18 cellular contexts compared by ENCODE assay signal in the genomic region with DNA sequence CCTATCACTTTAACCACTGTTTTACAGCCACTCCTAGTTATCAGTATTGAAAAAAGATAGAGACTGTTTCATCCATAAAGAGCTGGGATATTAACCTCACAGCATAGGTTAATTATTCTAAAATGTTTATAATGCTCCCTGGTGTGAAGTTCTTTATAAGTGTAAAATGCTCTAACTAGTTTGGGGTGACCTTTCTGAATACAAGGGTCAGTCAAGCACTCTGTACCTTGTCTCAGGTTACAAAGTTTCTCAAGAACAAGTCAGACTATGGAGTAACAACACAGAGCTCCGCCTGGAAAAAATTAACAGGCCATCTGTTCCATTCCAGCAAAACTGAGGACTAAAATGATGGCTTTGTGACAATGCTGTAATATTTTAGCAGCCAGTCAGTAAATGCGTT.
DNase-seq lines count a peak whose midpoint lies in the region; FAIRE-seq and TF ChIP-seq lines count a peak whose summit lies in the region.
"Had no signal": no experiment of that assay in that cellular context is flagged by ENCODE, and none has a peak within 500 bp of the region (broad histone marks: within the 10 kb centered on the region; RNA-seq: fewer than 3 reads in every experiment).

No MANE protein-coding gene starts in this region.

- H3K9me3 ChIP-seq in endodermal cell (ENCODE audit: control insufficient read depth, low read length) = no peaks in the 10 kb centered on the region
- H3K9me3 ChIP-seq: esophagus squamous epithelium had no signal

- H3K27me3 Mint-ChIP-seq in Calu3 (ENCODE audit: unreplicated experiment) (no peaks in the 10 kb centered on the region), endodermal cell (ENCODE audit: insufficient read depth) (no peaks in the 10 kb centered on the region), nephron progenitor cell (ENCODE audit: low read depth, poor library complexity) (peaks cover 5% of the 10 kb centered on the region)

- CTCF ChIA-PET in Calu3 (lab: Charles Lee) = interaction anchor here (0.6 kb wide), 1 partner anchor 551 kb away, joined by 3 read pairs; no protein-coding TSS in a partner anchor

- TF ChIP-seq CTCF in Calu3 (IDR thresholded peaks at IDR 0.05; ENCODE audit: unreplicated experiment) (no peak), endodermal cell (conservative IDR thresholded peaks at IDR 0.05) (no peak), nephron progenitor cell (IDR thresholded peaks at IDR 0.05) (no peak)

- BruUV-seq in Calu3 (replicated peaks; lab: Mats Ljungman, UMichigan) = no TSS peak

- FAIRE-seq in islet of Langerhans (lab: Jason Lieb, UNC) = peak; percentile 38

- H3K36me3 ChIP-seq in endodermal cell (ENCODE audit: control insufficient read depth, insufficient read depth, low read length) = no peaks in the 10 kb centered on the region
- H3K36me3 ChIP-seq: esophagus squamous epithelium had no signal

- no peak overlapping the region for H3K9ac ChIP-seq in endodermal cell (ENCODE audit: extremely low read depth, low read length, poor library complexity, severe bottlenecking)

- H3K9me3 Mint-ChIP-seq in Calu3 (ENCODE audit: low read depth, unreplicated experiment) (no peaks in the 10 kb centered on the region), endodermal cell (peaks cover 3% of the 10 kb centered on the region), nephron progenitor cell (no peaks in the 10 kb centered on the region)

- no peak overlapping the region for H3K27ac ChIP-seq in endodermal cell (ENCODE audit: low read depth, low read length)
- H3K27ac ChIP-seq: esophagus squamous epithelium had no signal

- H3K4me1 Mint-ChIP-seq in Calu3 (ENCODE audit: low read depth, unreplicated experiment) (peaks cover 37% of the 10 kb centered on the region), endodermal cell (peaks cover 5% of the 10 kb centered on the region), nephron progenitor cell (peaks cover 31% of the 10 kb centered on the region)
- H3K4me1 Mint-ChIP-seq: immature natural killer cell had no signal

- intact Hi-C loops in Calu3 (cut with micrococcal nuclease; ENCODE audit: unreplicated experiment) = no loop called here

- whole genome bisulfite sequencing in endodermal cell (ENCODE audit: insufficient coverage in 1 of 2, insufficient read length in 1 of 2), 2 experiments = 64 to 81% methylated on average over 2 of the region's 2 CpGs

- H3K4me3 Mint-ChIP-seq in Calu3 (ENCODE audit: low read depth, unreplicated experiment) = no peak overlapping the region
- no peak overlapping the region for H3K4me3 Mint-ChIP-seq in endodermal cell
- no peak overlapping the region for H3K4me3 Mint-ChIP-seq in nephron progenitor cell
- H3K4me3 Mint-ChIP-seq: CD8-positive, alpha-beta T cell; immature natural killer cell had no signal

- H3K36me3 Mint-ChIP-seq in Calu3 (ENCODE audit: insufficient read depth, unreplicated experiment) (peaks cover 5% of the 10 kb centered on the region), endodermal cell (ENCODE audit: low read depth) (no peaks in the 10 kb centered on the region), nephron progenitor cell (ENCODE audit: low read depth) (no peaks in the 10 kb centered on the region)
- H3K36me3 Mint-ChIP-seq: CD8-positive, alpha-beta T cell; immature natural killer cell had no signal

- H3K27me3 ChIP-seq in endodermal cell (ENCODE audit: control insufficient read depth, insufficient read depth, low read length, poor library complexity, severe bottlenecking) = no peaks in the 10 kb centered on the region
- H3K27me3 ChIP-seq: esophagus squamous epithelium had no signal

- H3K4me3 ChIP-seq in endodermal cell (ENCODE audit: low read length) = no peak overlapping the region
- H3K4me3 ChIP-seq: esophagus squamous epithelium had no signal

- H3K27ac Mint-ChIP-seq in Calu3 (ENCODE audit: unreplicated experiment) (no peak overlapping the region), endodermal cell (no peak overlapping the region), nephron progenitor cell (no peak overlapping the region)
- H3K27ac Mint-ChIP-seq: CD8-positive, alpha-beta T cell; immature natural killer cell had no signal

- H3K4me1 ChIP-seq in endodermal cell (ENCODE audit: control insufficient read depth, insufficient read depth, low read length) = no peaks in the 10 kb centered on the region
- H3K4me1 ChIP-seq: esophagus squamous epithelium had no signal

- DNase-seq in Calu3 (peak; percentile 4), NCI-H1694 (lab: John Stamatoyannopoulos, UW) (peak; percentile 27), NCI-H524 treated with DMSO at 0.1 percent for 48 hours (lab: John Stamatoyannopoulos, UW) (peak; percentile 87), OCI-M1 (lab: John Stamatoyannopoulos, UW) (no peak), endodermal cell (no peak), nephron progenitor cell (no peak)
- DNase-seq in effector CD4-positive, alpha-beta T cell = no peak
- DNase-seq: activated CD4-positive, alpha-beta T cell treated with anti-CD3 and anti-CD28 coated beads, Interleukin-2, amount 50 U/mL, for 1 hour; activated naive CD4-positive, alpha-beta T cell treated with anti-CD3 and anti-CD28 coated beads, Interleukin-2, amount 50 U/mL, for 16 hours; CD8-positive, alpha-beta T cell; dermis blood vessel endothelial cell; esophagus squamous epithelium; glutamatergic neuron; immature natural killer cell; NCI-H1048; nucleus accumbens; PC-3 had no signal

Comparison
In these comparisons a context has a peak if more than half of its experiments do, and no peak if none do; other contexts are left out.
1. DNase-seq: peak in Calu3 (single experiment), NCI-H1694 (single experiment) and NCI-H524 treated with DMSO at 0.1 percent for 48 hours (single experiment); none in OCI-M1 (single experiment), endodermal cell (single experiment), nephron progenitor cell (single experiment) and effector CD4-positive, alpha-beta T cell (single experiment).